Comparison of ENCODE assay signal across 8 cellular contexts in genomic region chr11:72751293-72752087, GRCh38. TPM values are rescaled to one million over a fixed set of nuclear protein-coding genes. Genes with fewer than 3 reads are reported as not detected.
DNase-seq lines count a peak whose midpoint lies in the region; ATAC-seq, FAIRE-seq and TF ChIP-seq lines count a peak whose summit lies in the region.

No MANE protein-coding gene starts in this region.

- H3K4me1 ChIP-seq in K562 (replicated peaks in 1 of 2; ENCODE audit: control insufficient read depth in 2 of 2, insufficient read depth in 2 of 2, low read length in 2 of 2) = peaks cover 31 to 70% of the 10 kb centered on the region in 2 experiments
- H3K4me1 ChIP-seq in lung (ENCODE audit: control insufficient read depth in 2 of 2, insufficient read depth in 2 of 2, low read length in 2 of 2) = peaks cover 0 to 6% of the 10 kb centered on the region in 2 donors

- peak; percentile 46 for ATAC-seq in K562
- ATAC-seq in lung (ENCODE audit: insufficient read depth, low FRiP score) = peak; percentile 42
- ATAC-seq in HG03521 (IDR thresholded peaks at IDR 0.05; ENCODE audit: unreplicated experiment) = no peak

- H2AFZ ChIP-seq in K562 (ENCODE audit: low read depth, low read length) = peak overlapping the region; percentile 96

- POLR2A ChIA-PET in K562 (lab: Yijun Ruan, JAX) = interaction anchor here (1.1 kb wide), 1 partner anchor 8 kb away, joined by 4 read pairs; no protein-coding TSS in a partner anchor

- FAIRE-seq in K562 (lab: Jason Lieb, UNC) = peak; percentile 23

- CTCF ChIA-PET in K562 (lab: Yijun Ruan, JAX; ENCODE audit: low intra/inter-chr PET ratio) = no interaction called here

- TF ChIP-seq POLR2A in K562 (conservative IDR thresholded peaks at IDR 0.05) = no peak

- in situ Hi-C loops in K562 (cut with MboI) = no loop called here

- H3K79me2 ChIP-seq in K562 (ENCODE audit: control insufficient read depth, insufficient read depth, low read length) = peaks cover 51% of the 10 kb centered on the region

- peak overlapping the region; percentile 84 for H3K27ac ChIP-seq in C4-2B
- peak overlapping the region; percentile 83 for H3K27ac ChIP-seq in K562 (ENCODE audit: extremely low read depth, low read depth, low read length)
- peak overlapping the region in 1 of 2 donors; percentile 75 for H3K27ac ChIP-seq in lung (ENCODE audit: low read depth in 1 of 2, low read length in 1 of 2)

- H3K27me3 ChIP-seq in K562 (ENCODE audit: control insufficient read depth in 2 of 2, insufficient read depth in 2 of 2, low read length in 2 of 2) (no peaks in the 10 kb centered on the region), lung (ENCODE audit: control insufficient read depth, insufficient read depth) (no peaks in the 10 kb centered on the region)

- H3K36me3 ChIP-seq in K562 (ENCODE audit: control insufficient read depth, insufficient read depth, low read length) (peaks cover 20% of the 10 kb centered on the region; the same call in 1 of the 3 replicates), lung (ENCODE audit: control insufficient read depth in 2 of 2, insufficient read depth in 2 of 2, low read length in 2 of 2) (peaks cover 0 to 7% of the 10 kb centered on the region in 2 donors)

- peaks cover 5% of the 10 kb centered on the region for H3K9me1 ChIP-seq in K562 (ENCODE audit: control insufficient read depth, insufficient read depth, low read length)

- peak overlapping the region; percentile 94 for H3K4me2 ChIP-seq in K562 (ENCODE audit: insufficient read depth, low read length)

- TF ChIP-seq EP300 in K562 (IDR thresholded peaks at IDR 0.05; ENCODE audit: low read length) = no peak

- no peak for DNase-seq in Jurkat, Clone E6-1 (ENCODE audit: low read depth, low spot score)
- DNase-seq in K562 (ENCODE audit: extremely low read depth in 1 of 4, low spot score in 3 of 4) (peak; percentile 45 to 66 (median 48)), lung (ENCODE audit: low spot score) (peak; percentile 80), putamen (ENCODE audit: low spot score) (no peak), SIG-M5 treated with dmso at 0.1 percent for 504 hours (lab: John Stamatoyannopoulos, UW; ENCODE audit: unreplicated experiment) (no peak), iPS-NIHi7 (ENCODE audit: extremely low spot score) (no peak)

- intact Hi-C loops in K562 (cut with micrococcal nuclease) = loop anchor here (2.0 kb wide), 1 partner anchor 41 kb away; no protein-coding TSS in a partner anchor

- BruUV-seq in K562 (replicated peaks; lab: Mats Ljungman, UMichigan) = TSS peak; percentile 66

- 9% methylated on average over 17 of the region's 18 CpGs for WGBS in K562 (ENCODE audit: insufficient coverage, low coverage, missing lambda C conversion rate)
- 33 to 37% methylated on average over 15 to 18 of the region's 18 CpGs for WGBS in lung, 2 donors

- no peak for TF ChIP-seq RAD21 in K562 (CRISPR knock-in tag; conservative IDR thresholded peaks at IDR 0.05 in 1 of 2, IDR thresholded peaks at IDR 0.05 in 1 of 2)

- no peak for TF ChIP-seq CTCF in C4-2B (conservative IDR thresholded peaks at IDR 0.05)
- no peak for TF ChIP-seq CTCF in K562 (IDR thresholded peaks at IDR 0.05 in 2 of 3, conservative IDR thresholded peaks at IDR 0.05 in 1 of 3; ENCODE audit: insufficient read depth in 2 of 3, low read depth in 1 of 3, low read length in 3 of 3)
- no peak for TF ChIP-seq CTCF in lung (IDR thresholded peaks at IDR 0.05; ENCODE audit: control extremely low read depth, extremely low read depth)

- peaks cover 6% of the 10 kb centered on the region; the same call in 1 of the 2 replicates for H4K20me1 ChIP-seq in K562 (replicated peaks; ENCODE audit: control insufficient read depth, insufficient read depth, low read length)

- peak overlapping the region; percentile 85 for H3K4me3 ChIP-seq in Jurkat, Clone E6-1 (ENCODE audit: low read length)
- H3K4me3 ChIP-seq in K562 (peak overlapping the region; percentile 97), lung (peak overlapping the region; percentile 54)

- no peaks in the 10 kb centered on the region for H3K9me3 ChIP-seq in K562 (replicated peaks; ENCODE audit: control insufficient read depth, insufficient read depth, low read depth, low read length)
- no peaks in the 10 kb centered on the region for H3K9me3 ChIP-seq in lung (ENCODE audit: control insufficient read depth in 2 of 2, insufficient read depth in 1 of 2, low read length in 1 of 2)

- H3K9ac ChIP-seq in K562 (ENCODE audit: insufficient read depth in 1 of 2, low read depth in 2 of 2, low read length in 2 of 2) = peak overlapping the region; percentile 70 to 94

TF ChIP-seq in K562, 482 proteins besides CTCF, POLR2A, EP300 and RAD21 (continues in another document):
- TF ChIP-seq ZNF253 (CRISPR knock-in tag; conservative IDR thresholded peaks at IDR 0.05) (no peak), ZBTB33 (CRISPR knock-in tag; IDR thresholded peaks at IDR 0.05) (no peak), SNIP1 (IDR thresholded peaks at IDR 0.05; ENCODE audit: low read depth) (no peak), KLF13 (tag; IDR thresholded peaks at IDR 0.05; ENCODE audit: borderline replicate concordance, low read depth) (no peak), IFI16 (CRISPR knock-in tag; IDR thresholded peaks at IDR 0.05) (no peak), ETV5 (CRISPR knock-in tag; IDR thresholded peaks at IDR 0.05; ENCODE audit: low read depth) (peak; percentile 66), ZNF212 (CRISPR knock-in tag; IDR thresholded peaks at IDR 0.05) (no peak), NR4A1 (CRISPR knock-in tag; IDR thresholded peaks at IDR 0.05) (no peak), NR4A1 (tag; IDR thresholded peaks at IDR 0.05) (no peak), TCF7 (IDR thresholded peaks at IDR 0.05; ENCODE audit: borderline replicate concordance) (no peak), KAT2B (IDR thresholded peaks at IDR 0.05; ENCODE audit: low read depth, low read length) (no peak)

RNA-seq across cellular contexts. Expression of gene ARAP1, which starts 0.7 kb away (rescaled TPM):
- 54.1 TPM for polyA plus RNA-seq in Jurkat, Clone E6-1 (2012; ENCODE audit: insufficient read depth, insufficient read length)
- total RNA-seq in K562 (2011; cell fraction: chromatin; rRNA removed; ENCODE audit: low replicate concordance) = 154 and 336 TPM in 2 replicates
- 191 and 196 TPM in 2 replicates for total RNA-seq in K562 (2011; cell fraction: nucleolus; rRNA removed)
- total RNA-seq in K562 (2011; cell fraction: nucleoplasm; rRNA removed) = 146 and 161 TPM in 2 replicates
- total RNA-seq in K562 (2014; rRNA removed) (42.0 and 46.1 TPM in 2 replicates), K562 (2014; rRNA removed; fragmentation: Illumina TruSeq; extraction: Trizol) (7.4 and 10.6 TPM in 2 replicates), K562 (2015; rRNA removed; fragmentation: Illumina TruSeq; extraction: Trizol) (24.6 and 26.1 TPM in 2 replicates), K562 (2021) (60.7 and 67.0 TPM in 2 replicates), lung (100 to 1,000 TPM; 168 to 218 TPM)
- polyA plus RNA-seq in K562 (2011; rRNA removed) (22.1 and 37.3 TPM in 2 replicates), K562 (2014; fragmentation: Illumina TruSeq; extraction: Trizol) (24.6 and 31.8 TPM in 2 replicates), K562 (2014; fragmentation: Nextera tagmentation; extraction: Ambion mirVana) (under 1 TPM; 0.23 to 0.38 TPM), K562 (2014; rRNA removed) (34.1 and 38.4 TPM in 2 replicates), lung (100 to 1,000 TPM; 134 to 178 TPM)
- polyA plus RNA-seq in K562 (2011; cell fraction: cytosol; rRNA removed) = 24.6 and 28.2 TPM in 2 replicates
- polyA plus RNA-seq in K562 (2011; cell fraction: nucleus; rRNA removed) = 196 and 222 TPM in 2 replicates
- polyA plus RNA-seq in K562 (2012) = 43.7 and 72.2 TPM in 2 replicates
- 21.7 and 23.5 TPM in 2 replicates for polyA minus RNA-seq in K562 (2011; rRNA and poly(A)+ RNA removed)
- polyA minus RNA-seq in K562 (2011; cell fraction: cytosol; rRNA and poly(A)+ RNA removed) = 35.0 and 48.2 TPM in 2 replicates
- 50.9 and 51.5 TPM in 2 replicates for polyA minus RNA-seq in K562 (2011; cell fraction: nucleus; rRNA and poly(A)+ RNA removed)

RNA-seq across cellular contexts. Expression of gene STARD10, which starts 42.4 kb away (rescaled TPM):
- 25.2 TPM for polyA plus RNA-seq in Jurkat, Clone E6-1 (2012; ENCODE audit: insufficient read depth, insufficient read length)
- total RNA-seq in K562 (2011; cell fraction: chromatin; rRNA removed; ENCODE audit: low replicate concordance) = 13.4 and 36.4 TPM in 2 replicates
- 36.2 and 45.1 TPM in 2 replicates for total RNA-seq in K562 (2011; cell fraction: nucleolus; rRNA removed)
- 27.5 and 29.2 TPM in 2 replicates for total RNA-seq in K562 (2011; cell fraction: nucleoplasm; rRNA removed)
- total RNA-seq in K562 (2014; rRNA removed) = 51.1 and 52.9 TPM in 2 replicates
- 18.1 and 18.3 TPM in 2 replicates for total RNA-seq in K562 (2014; rRNA removed; fragmentation: Illumina TruSeq; extraction: Trizol)
- 32.3 and 35.3 TPM in 2 replicates for total RNA-seq in K562 (2015; rRNA removed; fragmentation: Illumina TruSeq; extraction: Trizol)
- 31.9 and 37.5 TPM in 2 replicates for total RNA-seq in K562 (2021)
- 33.8 and 53.6 TPM in 2 replicates for polyA plus RNA-seq in K562 (2011; rRNA removed)
- 55.3 and 60.0 TPM in 2 replicates for polyA plus RNA-seq in K562 (2011; cell fraction: cytosol; rRNA removed)
- 31.9 and 33.6 TPM in 2 replicates for polyA plus RNA-seq in K562 (2011; cell fraction: nucleus; rRNA removed)
- 40.3 and 41.6 TPM in 2 replicates for polyA plus RNA-seq in K562 (2012)
- polyA plus RNA-seq in K562 (2014; fragmentation: Illumina TruSeq; extraction: Trizol) = 43.8 and 49.3 TPM in 2 replicates
- under 1 TPM; 0.15 to 0.51 TPM for polyA plus RNA-seq in K562 (2014; fragmentation: Nextera tagmentation; extraction: Ambion mirVana)
- 37.6 and 47.9 TPM in 2 replicates for polyA plus RNA-seq in K562 (2014; rRNA removed)
- polyA minus RNA-seq in K562 (2011; rRNA and poly(A)+ RNA removed) = 22.8 and 32.2 TPM in 2 replicates
- 25.5 and 30.8 TPM in 2 replicates for polyA minus RNA-seq in K562 (2011; cell fraction: cytosol; rRNA and poly(A)+ RNA removed)
- 7.8 and 15.0 TPM in 2 replicates for polyA minus RNA-seq in K562 (2011; cell fraction: nucleus; rRNA and poly(A)+ RNA removed)
- total RNA-seq in lung = 100 to 1,000 TPM in 1 of 2 donors, 10 to 100 TPM in 1; 97.1 to 108 TPM
- polyA plus RNA-seq in lung = 100 to 1,000 TPM in 1 of 2 donors, 10 to 100 TPM in 1; 66.5 to 198 TPM

Comparison
In these comparisons a context has a peak if more than half of its experiments do, and no peak if none do; other contexts are left out.
1. DNase-seq: peak in K562 (4 of 4) and lung (single experiment); none in Jurkat, Clone E6-1 (single experiment), putamen (single experiment), SIG-M5 treated with dmso at 0.1 percent for 504 hours (single experiment) and iPS-NIHi7 (single experiment).
2. Peak in every context shown above with its lines, with median percentiles within 50 percentile points of each other: H3K4me3 ChIP-seq.